In the genomic region with DNA sequence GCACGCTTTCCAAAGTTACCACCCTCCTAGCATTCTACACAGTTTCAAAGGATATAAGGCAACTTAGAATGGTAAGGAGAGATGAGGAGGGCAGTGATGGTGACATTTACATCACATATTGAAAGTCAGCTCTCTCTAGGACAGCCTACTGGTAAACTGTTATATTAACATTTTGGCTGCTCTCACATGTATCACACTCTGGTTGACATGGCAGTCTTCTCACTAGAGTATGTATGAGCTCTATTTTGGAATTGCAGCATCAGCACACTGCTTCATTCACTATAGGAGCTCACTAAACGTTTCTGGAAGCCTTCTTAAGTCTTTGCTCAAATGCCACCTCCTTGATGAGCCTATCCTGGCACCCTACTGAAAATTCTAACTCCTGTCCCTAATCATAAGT, we compare ENCODE assay signal across 25 cellular contexts.
"Had no signal": no experiment of that assay in that cellular context is flagged by ENCODE, and none has a peak within 500 bp of the region (broad histone marks: within the 10 kb centered on the region; RNA-seq: fewer than 3 reads in every experiment).

No MANE protein-coding gene starts in this region.

- DNase-seq: colonic mucosa; cortex of kidney; effector CD8-positive, alpha-beta T cell; effector memory CD8-positive, alpha-beta T cell; endodermal cell; erythroblast; esophagus squamous epithelium; foreskin fibroblast; foreskin melanocyte; gastrocnemius medialis; glutamatergic neuron; head of caudate nucleus; hypothalamus; immature natural killer cell; islet precursor cell; kidney; kidney glomerular epithelial cell; left lung; lower lobe of right lung; mesenchymal stem cell; mucosa of descending colon; naive B cell had no signal

- H3K27ac ChIP-seq: colonic mucosa, epithelial cell of prostate, esophagus squamous epithelium, gastrocnemius medialis, hepatocyte, left lung, lower lobe of right lung had no signal

- H3K4me3 ChIP-seq: colonic mucosa, esophagus squamous epithelium, gastrocnemius medialis, hepatocyte, left lung, lower lobe of right lung, mucosa of descending colon had no signal

- ATAC-seq: effector memory CD8-positive, alpha-beta T cell; esophagus mucosa; gastrocnemius medialis; left lung; lower lobe of right lung; mucosa of descending colon had no signal

- H3K4me1 ChIP-seq: colonic mucosa, esophagus squamous epithelium, left lung, lower lobe of right lung had no signal

- H3K9me3 ChIP-seq: colonic mucosa, esophagus squamous epithelium, gastrocnemius medialis, left lung, lower lobe of right lung, mucosa of descending colon had no signal

- H3K27me3 ChIP-seq: colonic mucosa, esophagus squamous epithelium, gastrocnemius medialis, hepatocyte, left lung had no signal

- H3K36me3 ChIP-seq: colonic mucosa, esophagus squamous epithelium, gastrocnemius medialis, left lung, lower lobe of right lung had no signal
